Comparison of ENCODE assay signal across 8 cellular contexts in genomic region chr18:24138884-24139616, GRCh38. TPM values are rescaled to one million over a fixed set of nuclear protein-coding genes. Genes with fewer than 3 reads are reported as not detected.
A peak's percentile ranks its signal among the peaks of the same experiment; 100 is the strongest.
DNase-seq lines count a peak whose midpoint lies in the region; ATAC-seq and TF ChIP-seq lines count a peak whose summit lies in the region.

A gene with protein sequence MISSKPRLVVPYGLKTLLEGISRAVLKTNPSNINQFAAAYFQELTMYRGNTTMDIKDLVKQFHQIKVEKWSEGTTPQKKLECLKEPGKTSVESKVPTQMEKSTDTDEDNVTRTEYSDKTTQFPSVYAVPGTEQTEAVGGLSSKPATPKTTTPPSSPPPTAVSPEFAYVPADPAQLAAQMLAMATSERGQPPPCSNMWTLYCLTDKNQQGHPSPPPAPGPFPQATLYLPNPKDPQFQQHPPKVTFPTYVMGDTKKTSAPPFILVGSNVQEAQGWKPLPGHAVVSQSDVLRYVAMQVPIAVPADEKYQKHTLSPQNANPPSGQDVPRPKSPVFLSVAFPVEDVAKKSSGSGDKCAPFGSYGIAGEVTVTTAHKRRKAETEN (plus strand): TSS chr18:24139062. CDS start chr18:24143115, 4,053 bp downstream.

- H3K4me3 ChIP-seq in Caco-2 (ENCODE audit: low read depth, low read length) (peak within 1 kb of the TSS; percentile 51), HUES48 (ENCODE audit: low read depth, low read length) (peak within 1 kb of the TSS; percentile 73), heart right ventricle (peak within 1 kb of the TSS; percentile 36 to 74 (median 60)), tibial artery (peak within 1 kb of the TSS; percentile 59 to 76)

- H3K36me3 ChIP-seq in Caco-2 (ENCODE audit: control insufficient read depth, insufficient read depth, low read length), result no peaks in the 10 kb centered on the region
- H3K36me3 ChIP-seq in HUES48 (ENCODE audit: control insufficient read depth, insufficient read depth, low read length), result 0 out of 2 replicates have a peak, but pooled peaks cover 9% of the 10 kb centered on the region
- no peaks in the 10 kb centered on the region for H3K36me3 ChIP-seq in heart right ventricle
- H3K36me3 ChIP-seq in tibial artery, result no peaks in the 10 kb centered on the region

- H3K27me3 ChIP-seq in Caco-2 (replicated peaks; ENCODE audit: control insufficient read depth, insufficient read depth, low read length), result no peaks in the 10 kb centered on the region
- no peaks in the 10 kb centered on the region for H3K27me3 ChIP-seq in HUES48 (ENCODE audit: control insufficient read depth, insufficient read depth, low read length)
- peaks cover 0 to 13% (median 0%) of the 10 kb centered on the region in 7 donors for H3K27me3 ChIP-seq in heart right ventricle
- H3K27me3 ChIP-seq in tibial artery, result no peaks in the 10 kb centered on the region

- H3K9me3 ChIP-seq in Caco-2 (no peaks in the 10 kb centered on the region), HUES48 (ENCODE audit: control insufficient read depth, insufficient read depth, low read length) (no peaks in the 10 kb centered on the region), heart right ventricle (peaks cover 0 to 3% (median 0%) of the 10 kb centered on the region in 11 donors), tibial artery (no peaks in the 10 kb centered on the region)

- peaks cover 7% of the 10 kb centered on the region for H3K36me3 Mint-ChIP-seq in Caco-2 (ENCODE audit: insufficient read depth, unreplicated experiment)

- peak within 1 kb of the TSS; percentile 67 for H3K4me3 Mint-ChIP-seq in Caco-2 (ENCODE audit: unreplicated experiment)

- no peaks in the 10 kb centered on the region for H3K4me1 Mint-ChIP-seq in Caco-2 (ENCODE audit: low read depth, unreplicated experiment)

- TF ChIP-seq CTCF in Caco-2 (IDR thresholded peaks at IDR 0.05; ENCODE audit: insufficient read depth in 1 of 2, low read depth in 1 of 2, low read length in 1 of 2, severe bottlenecking in 1 of 2, unreplicated experiment in 1 of 2), result no peak
- no peak for TF ChIP-seq CTCF in heart right ventricle (IDR thresholded peaks at IDR 0.05)
- TF ChIP-seq CTCF in tibial artery (IDR thresholded peaks at IDR 0.05), result no peak

- CTCF ChIA-PET in Caco-2 (lab: Charles Lee), result interaction anchor here (0.6 to 1.2 kb wide), 2 partner anchors 87 to 350 kb away, joined by 3 to 5 read pairs; no protein-coding TSS in a partner anchor

- BruUV-seq in Caco-2 (replicated peaks; lab: Mats Ljungman, UMichigan), result TSS peak; percentile 78

- H3K27ac ChIP-seq in HUES48 (ENCODE audit: low read depth, low read length) (peak within 1 kb of the TSS; percentile 34), heart right ventricle (peak within 1 kb of the TSS in 2 of 10 donors; percentile 4 to 32), tibial artery (peak within 1 kb of the TSS; percentile 69 to 71)

- intact Hi-C loops in Caco-2 (cut with micrococcal nuclease; ENCODE audit: unreplicated experiment), result no loop called here
- intact Hi-C loops in heart right ventricle (cut with DNase I), result no loop called here
- intact Hi-C loops in tibial artery (cut with DNase I; ENCODE audit: low total_unique reads), result no loop called here

- peak within 1 kb of the TSS; percentile 91 for H3K27ac Mint-ChIP-seq in Caco-2 (ENCODE audit: unreplicated experiment)

- ATAC-seq in GM19468 (IDR thresholded peaks at IDR 0.05; ENCODE audit: extremely low read depth, unreplicated experiment), result peak; percentile 50
- ATAC-seq in heart right ventricle, result peak; percentile 84 to 94 (median 86)

- H3K4me1 ChIP-seq in Caco-2, result no peaks in the 10 kb centered on the region
- peaks cover 20% of the 10 kb centered on the region for H3K4me1 ChIP-seq in HUES48 (ENCODE audit: control insufficient read depth, insufficient read depth, low read length)
- H3K4me1 ChIP-seq in heart right ventricle, result peaks cover 0 to 16% (median 7%) of the 10 kb centered on the region in 9 donors
- peaks cover 0 to 17% (median 3%) of the 10 kb centered on the region in 4 donors for H3K4me1 ChIP-seq in tibial artery

- H3K9me3 Mint-ChIP-seq in Caco-2 (ENCODE audit: unreplicated experiment), result no peaks in the 10 kb centered on the region

- POLR2A ChIA-PET in Caco-2 (lab: Charles Lee), result interaction anchor here (0.5 to 0.7 kb wide), 7 partner anchors 22 to 641 kb away, joined by 3 to 4 read pairs (median 3); no protein-coding TSS in a partner anchor

- peak; percentile 76 to 84 for DNase-seq in Caco-2
- peak; percentile 79 for DNase-seq in SW480 (ENCODE audit: low spot score)
- peak; percentile 43 for DNase-seq in amniotic stem cell (lab: John Stamatoyannopoulos, UW)
- peak; percentile 61 to 65 for DNase-seq in heart right ventricle
- DNase-seq in pons (ENCODE audit: low spot score), result peak; percentile 92
- DNase-seq in tibial artery, result peak; percentile 71 to 87

- WGBS in heart right ventricle, 2 donors, result 2 to 3% methylated on average over 58 to 59 of the region's 59 CpGs

- H3K27me3 Mint-ChIP-seq in Caco-2 (ENCODE audit: insufficient read depth, unreplicated experiment), result no peaks in the 10 kb centered on the region

- peak within 1 kb of the TSS; percentile 50 for H3K9ac ChIP-seq in HUES48 (ENCODE audit: low read depth, low read length)

RNA-seq across cellular contexts. Expression of the gene that starts here (rescaled TPM):
- total RNA-seq in Caco-2 (2022) (3.3 and 4.4 TPM in 2 replicates), heart right ventricle (under 1 TPM in 5 of 10 donors, not detected in 5; 0.39 to 0.68 (median 0.49) TPM)
- under 1 TPM in 1 of 2 donors, not detected in 1; 0.19 TPM for polyA plus RNA-seq in heart right ventricle

Comparison
In these comparisons a context has a peak if more than half of its experiments do, and no peak if none do; other contexts are left out.
1. Peak in DNase-seq, ATAC-seq and H3K4me3 ChIP-seq in heart right ventricle; RNA of the gene not detected or under 1 TPM.